ENCODE assay signal across 2 cellular contexts in genomic region chr4:25212822-25213221, GRCh38.
TF ChIP-seq lines count a peak whose summit lies in the region.

No MANE protein-coding gene starts in this region.

TF ChIP-seq in K562, 482 proteins besides CTCF, POLR2A, EP300 and RAD21:
- TF ChIP-seq HINFP (tag; conservative IDR thresholded peaks at IDR 0.05; ENCODE audit: low read depth) (no peak), MEIS2 (IDR thresholded peaks at IDR 0.05; ENCODE audit: partially characterized antibody) (peak; percentile 54), PBX2 (CRISPR knock-in tag; IDR thresholded peaks at IDR 0.05; ENCODE audit: low read depth) (no peak), PBX2 (tag; conservative IDR thresholded peaks at IDR 0.05; ENCODE audit: low read depth) (peak; percentile 50; the same call in 1 of the 2 replicates), ZNF239 (CRISPR knock-in tag; IDR thresholded peaks at IDR 0.05) (no peak), ZNF512 (tag; IDR thresholded peaks at IDR 0.05) (no peak), ZNF316 (IDR thresholded peaks at IDR 0.05) (peak; percentile 53; the same call in 1 of the 2 replicates), NFE2L1 (tag; IDR thresholded peaks at IDR 0.05; ENCODE audit: borderline replicate concordance, low read depth) (no peak), MAFF (IDR thresholded peaks at IDR 0.05; ENCODE audit: low read length) (peak; percentile 38; the same call in 1 of the 2 replicates), MAFG (tag; conservative IDR thresholded peaks at IDR 0.05) (0 out of 2 replicates have a peak, but pooled peaks have one; percentile 10), PKNOX1 (IDR thresholded peaks at IDR 0.05) (peak; percentile 73)

TF ChIP-seq in HepG2, 621 proteins besides CTCF, POLR2A, EP300 and RAD21:
- TF ChIP-seq MAFK (conservative IDR thresholded peaks at IDR 0.05 in 1 of 2, IDR thresholded peaks at IDR 0.05 in 1 of 2; ENCODE audit: low read length in 2 of 2), result peak; percentile 33 to 69; a peak in 2 of 4 replicates
- no peak for TF ChIP-seq TRIM24 (CRISPR knock-in tag; IDR thresholded peaks at IDR 0.05)
- TF ChIP-seq MAFF (IDR thresholded peaks at IDR 0.05; ENCODE audit: low read depth, low read length), result 0 out of 2 replicates have a peak, but pooled peaks have one; percentile 48
- no peak for TF ChIP-seq E2F5 (CRISPR knock-in tag; conservative IDR thresholded peaks at IDR 0.05)
